In genomic region chr17:74569001-74569391, GRCh38 we compare ENCODE assay signal across 16 cellular contexts. TPM values are rescaled to one million over a fixed set of nuclear protein-coding genes. Genes with fewer than 3 reads are reported as not detected.
DNase-seq lines count a peak whose midpoint lies in the region; ATAC-seq and TF ChIP-seq lines count a peak whose summit lies in the region.
"Had no signal": no experiment of that assay in that cellular context is flagged by ENCODE, and none has a peak within 500 bp of the region (broad histone marks: within the 10 kb centered on the region; RNA-seq: fewer than 3 reads in every experiment).

No MANE protein-coding gene starts in this region.

- CTCF ChIA-PET in HEK293 (lab: Yijun Ruan, JAX), result interaction anchor here (0.7 kb wide), 2 partner anchors 27 to 176 kb away, joined by 3 to 5 read pairs; no protein-coding TSS in a partner anchor

- H3K9me3 Mint-ChIP-seq in chondrocyte (ENCODE audit: low read depth) (peaks cover 4% of the 10 kb centered on the region), osteocyte (ENCODE audit: unreplicated experiment) (no peaks in the 10 kb centered on the region)
- H3K9me3 Mint-ChIP-seq: activated T-helper 17 cell treated with anti-CD3 and anti-CD28 coated beads, Interleukin-2, amount 50 U/mL, for 72 hours had no signal

- H3K4me1 ChIP-seq in HEK293 (ENCODE audit: control insufficient read depth, insufficient read depth, low read length), result no peaks in the 10 kb centered on the region

- no peak overlapping the region for H3K27ac ChIP-seq in HEK293 (ENCODE audit: extremely low read depth, low read depth, low read length)

- H3K4me3 Mint-ChIP-seq in chondrocyte (ENCODE audit: unreplicated experiment), result no peak overlapping the region
- no peak overlapping the region for H3K4me3 Mint-ChIP-seq in osteocyte (ENCODE audit: unreplicated experiment)
- H3K4me3 Mint-ChIP-seq: activated T-helper 17 cell treated with anti-CD3 and anti-CD28 coated beads, Interleukin-2, amount 50 U/mL, for 72 hours; naive B cell had no signal

- peaks cover 11% of the 10 kb centered on the region for H3K27me3 Mint-ChIP-seq in chondrocyte (ENCODE audit: low read depth)
- peaks cover 4% of the 10 kb centered on the region for H3K27me3 Mint-ChIP-seq in osteocyte (ENCODE audit: unreplicated experiment)

- POLR2A ChIA-PET in HEK293 (lab: Yijun Ruan, JAX), result interaction anchor here (0.6 kb wide), 1 partner anchor 207 kb away, joined by 3 read pairs; the partner anchor contains the start of gene NAT9

- no peak for DNase-seq in chondrocyte (ENCODE audit: low spot score)
- DNase-seq in osteocyte (ENCODE audit: extremely low spot score, unreplicated experiment), result no peak
- DNase-seq in AG20443 (ENCODE audit: low spot score), result no peak
- no peak for DNase-seq in COLO829 (ENCODE audit: low spot score)
- DNase-seq: amniotic stem cell, DMS 273 treated with DMSO at 0.1 percent for 48 hours, foreskin melanocyte, naive B cell, NCI-H2081, NCI-H526 treated with DMSO at 0.1 percent for 48 hours had no signal

- ATAC-seq in GM19467 (IDR thresholded peaks at IDR 0.05; ENCODE audit: unreplicated experiment), result no peak

- H3K9me3 ChIP-seq in HEK293 (ENCODE audit: control insufficient read depth, insufficient read depth, low read depth, low read length), result no peaks in the 10 kb centered on the region

- H3K4me3 ChIP-seq in HEK293 (ENCODE audit: low read depth, low read length), result no peak overlapping the region

- no peaks in the 10 kb centered on the region for H3K36me3 Mint-ChIP-seq in chondrocyte (ENCODE audit: low read depth)
- no peaks in the 10 kb centered on the region for H3K36me3 Mint-ChIP-seq in osteocyte (ENCODE audit: unreplicated experiment)

- peak overlapping the region; percentile 86 for H3K27ac Mint-ChIP-seq in chondrocyte (ENCODE audit: unreplicated experiment)
- peak overlapping the region; percentile 8 for H3K27ac Mint-ChIP-seq in osteocyte (ENCODE audit: unreplicated experiment)
- H3K27ac Mint-ChIP-seq: activated T-helper 17 cell treated with anti-CD3 and anti-CD28 coated beads, Interleukin-2, amount 50 U/mL, for 72 hours; naive B cell had no signal

- peaks cover 24% of the 10 kb centered on the region for H3K4me1 Mint-ChIP-seq in chondrocyte (ENCODE audit: low read depth)
- H3K4me1 Mint-ChIP-seq in osteocyte (ENCODE audit: unreplicated experiment), result peaks cover 4% of the 10 kb centered on the region

- TF ChIP-seq CTCF in HEK293 (tag by site-specific recombination; IDR thresholded peaks at IDR 0.05) (no peak), chondrocyte (IDR thresholded peaks at IDR 0.05) (no peak), osteocyte (IDR thresholded peaks at IDR 0.05) (no peak)

- no peaks in the 10 kb centered on the region for H3K36me3 ChIP-seq in HEK293 (ENCODE audit: control insufficient read depth in 2 of 2, insufficient read depth in 1 of 2, low read length in 2 of 2)

TF ChIP-seq in HEK293, 187 proteins besides CTCF, POLR2A, EP300 and RAD21 (continues in another document):
- TF ChIP-seq ZBTB7A (tag by site-specific recombination; IDR thresholded peaks at IDR 0.05; ENCODE audit: low read depth) (no peak), ZNF112 (tag by site-specific recombination; IDR thresholded peaks at IDR 0.05) (no peak), ZNF585B (tag by site-specific recombination; IDR thresholded peaks at IDR 0.05) (no peak), ZNF302 (tag by site-specific recombination; IDR thresholded peaks at IDR 0.05; ENCODE audit: low read depth) (no peak), ZNF639 (tag by site-specific recombination; IDR thresholded peaks at IDR 0.05) (no peak), ZNF366 (tag by site-specific recombination; conservative IDR thresholded peaks at IDR 0.05) (no peak), ZEB2 (tag by site-specific recombination; IDR thresholded peaks at IDR 0.05) (no peak), ZNF354C (tag by site-specific recombination; IDR thresholded peaks at IDR 0.05; ENCODE audit: borderline replicate concordance, low read depth) (no peak), ZNF747 (tag by site-specific recombination; IDR thresholded peaks at IDR 0.05) (0 out of 2 replicates have a peak, but pooled peaks have one; percentile 22), ZNF121 (tag by site-specific recombination; IDR thresholded peaks at IDR 0.05) (no peak), ZNF423 (tag by site-specific recombination; IDR thresholded peaks at IDR 0.05) (no peak), PRDM2 (tag by site-specific recombination; IDR thresholded peaks at IDR 0.05; ENCODE audit: borderline replicate concordance) (no peak), ZBTB48 (tag by site-specific recombination; IDR thresholded peaks at IDR 0.05) (0 out of 2 replicates have a peak, but pooled peaks have one; percentile 31)

RNA-seq across cellular contexts. Expression of gene CD300H, which starts 1.7 kb away (rescaled TPM):
- total RNA-seq in chondrocyte, result not detected in 3 replicates
- total RNA-seq in osteocyte, result not detected in 2 replicates
- total RNA-seq: activated T-helper 17 cell treated with anti-CD3 and anti-CD28 coated beads, Interleukin-2, amount 50 U/mL, for 72 hours; cerebellum; left ventricle myocardium superior; subcutaneous adipose tissue had no signal

RNA-seq across cellular contexts. Expression of gene CD300C, which starts 23.1 kb away (rescaled TPM):
- total RNA-seq in chondrocyte, result not detected in 3 replicates
- not detected in 2 replicates for total RNA-seq in osteocyte
- total RNA-seq: cerebellum had no signal

RNA-seq across cellular contexts. Expression of gene CD300LD, which starts 23.1 kb away (rescaled TPM):
- total RNA-seq in chondrocyte (not detected in 3 replicates), osteocyte (not detected in 2 replicates)
- total RNA-seq: activated T-helper 17 cell treated with anti-CD3 and anti-CD28 coated beads, Interleukin-2, amount 50 U/mL, for 72 hours; cerebellum; left ventricle myocardium superior; subcutaneous adipose tissue had no signal

RNA-seq across cellular contexts. Expression of gene CD300LB, which starts 37.7 kb away (rescaled TPM):
- total RNA-seq in chondrocyte (not detected in 3 replicates), osteocyte (not detected in 2 replicates)
- total RNA-seq: activated T-helper 17 cell treated with anti-CD3 and anti-CD28 coated beads, Interleukin-2, amount 50 U/mL, for 72 hours; cerebellum had no signal

RNA-seq across cellular contexts. Expression of gene CD300E, which starts 54.5 kb away (rescaled TPM):
- total RNA-seq in chondrocyte (not detected in 3 replicates), osteocyte (not detected in 2 replicates)
- total RNA-seq: activated T-helper 17 cell treated with anti-CD3 and anti-CD28 coated beads, Interleukin-2, amount 50 U/mL, for 72 hours; cerebellum had no signal
